ENCODE assay signal across 23 cellular contexts in genomic region chr10:63140077-63140476, GRCh38. TPM values are rescaled to one million over a fixed set of nuclear protein-coding genes. Genes with fewer than 3 reads are reported as not detected.
DNase-seq lines count a peak whose midpoint lies in the region; ATAC-seq and TF ChIP-seq lines count a peak whose summit lies in the region.
"Had no signal": no experiment of that assay in that cellular context is flagged by ENCODE, and none has a peak within 500 bp of the region (broad histone marks: within the 10 kb centered on the region; RNA-seq: fewer than 3 reads in every experiment).

No MANE protein-coding gene starts in this region.

- no peak overlapping the region for H3K27ac ChIP-seq in Karpas-422 (ENCODE audit: low read length)
- H3K27ac ChIP-seq in foreskin keratinocyte = no peak overlapping the region

- no peak overlapping the region for H3K4me3 Mint-ChIP-seq in Caco-2 (ENCODE audit: unreplicated experiment)
- no peak overlapping the region for H3K4me3 Mint-ChIP-seq in T-helper 17 cell
- H3K4me3 Mint-ChIP-seq: HFFc6 had no signal

- H3K4me2 ChIP-seq in Karpas-422 (ENCODE audit: low read depth, low read length, poor library complexity, severe bottlenecking) = no peak overlapping the region

- intact Hi-C loops in Caco-2 (cut with micrococcal nuclease; ENCODE audit: unreplicated experiment) = no loop called here

- H3K36me3 Mint-ChIP-seq in Caco-2 (ENCODE audit: insufficient read depth, unreplicated experiment) (peaks cover 25% of the 10 kb centered on the region), T-helper 17 cell (ENCODE audit: low read depth) (peaks cover 2% of the 10 kb centered on the region)

- H3K4me1 Mint-ChIP-seq in Caco-2 (ENCODE audit: low read depth, unreplicated experiment) (peaks cover 13% of the 10 kb centered on the region), T-helper 17 cell (peaks cover 36% of the 10 kb centered on the region)

- CTCF ChIA-PET in Caco-2 (lab: Charles Lee) = interaction anchor here (1.3 kb wide), 1 partner anchor 18 kb away, joined by 5 read pairs; no protein-coding TSS in a partner anchor

- TF ChIP-seq CTCF in Caco-2 (IDR thresholded peaks at IDR 0.05; ENCODE audit: insufficient read depth in 1 of 2, low read depth in 1 of 2, low read length in 1 of 2, severe bottlenecking in 1 of 2, unreplicated experiment in 1 of 2) (no peak), foreskin keratinocyte (conservative IDR thresholded peaks at IDR 0.05) (no peak)

- POLR2A ChIA-PET in Caco-2 (lab: Charles Lee) = no interaction called here

- H3K27me3 Mint-ChIP-seq in Caco-2 (ENCODE audit: insufficient read depth, unreplicated experiment) (no peaks in the 10 kb centered on the region), T-helper 17 cell (no peaks in the 10 kb centered on the region)
- H3K27me3 Mint-ChIP-seq: IgD-negative memory B cell had no signal

- H3K9me2 ChIP-seq in Karpas-422 (replicated peaks; ENCODE audit: insufficient read depth, low read length) = no peaks in the 10 kb centered on the region

- no peaks in the 10 kb centered on the region for H3K4me1 ChIP-seq in Caco-2
- peaks cover 18% of the 10 kb centered on the region for H3K4me1 ChIP-seq in Karpas-422 (ENCODE audit: low read length)
- H3K4me1 ChIP-seq in foreskin keratinocyte = no peaks in the 10 kb centered on the region
- H3K4me1 ChIP-seq: BE2C, HAP-1 had no signal

- H3K79me2 ChIP-seq in Karpas-422 (ENCODE audit: low read length) = peaks cover 99% of the 10 kb centered on the region

- H3K9ac ChIP-seq in Karpas-422 (ENCODE audit: low read length) = no peak overlapping the region

- ATAC-seq in T-helper 17 cell (no peak), foreskin keratinocyte (peak; percentile 25), GM18861 (IDR thresholded peaks at IDR 0.05; ENCODE audit: unreplicated experiment) (no peak), HG03439 (IDR thresholded peaks at IDR 0.05; ENCODE audit: unreplicated experiment) (no peak), HG02938 (IDR thresholded peaks at IDR 0.05; ENCODE audit: unreplicated experiment) (no peak)

- H3K27ac Mint-ChIP-seq in Caco-2 (ENCODE audit: unreplicated experiment) (peak overlapping the region; percentile 39), T-helper 17 cell (peak overlapping the region; percentile 34)
- H3K27ac Mint-ChIP-seq: HFFc6 had no signal

- no peak overlapping the region for H2AFZ ChIP-seq in Karpas-422 (ENCODE audit: low read length)

- H3K27me3 ChIP-seq in Caco-2 (replicated peaks; ENCODE audit: control insufficient read depth, insufficient read depth, low read length) (no peaks in the 10 kb centered on the region), Karpas-422 (ENCODE audit: low read length) (no peaks in the 10 kb centered on the region), foreskin keratinocyte (no peaks in the 10 kb centered on the region)
- H3K27me3 ChIP-seq: BE2C had no signal

- H3K9me3 ChIP-seq in Caco-2 (no peaks in the 10 kb centered on the region), Karpas-422 (ENCODE audit: low read length) (no peaks in the 10 kb centered on the region), T-helper 17 cell (ENCODE audit: control insufficient read depth, low read length, poor library complexity, severe bottlenecking) (no peaks in the 10 kb centered on the region)
- H3K9me3 ChIP-seq: BE2C, HAP-1 had no signal

- H3K9me3 Mint-ChIP-seq in Caco-2 (ENCODE audit: unreplicated experiment) = no peaks in the 10 kb centered on the region
- H3K9me3 Mint-ChIP-seq: HFFc6, IgD-negative memory B cell had no signal

- H3K4me3 ChIP-seq in Caco-2 (ENCODE audit: low read depth, low read length) = no peak overlapping the region
- no peak overlapping the region for H3K4me3 ChIP-seq in Karpas-422 (ENCODE audit: low read length)
- H3K4me3 ChIP-seq: HAP-1 had no signal

- no TSS peak for BruUV-seq in Caco-2 (replicated peaks; lab: Mats Ljungman, UMichigan)

- DNase-seq in Caco-2 (no peak), Karpas-422 (peak; percentile 21), T-helper 17 cell (no peak), foreskin keratinocyte (peak in 1 of 2 donors; percentile 30), HPDE6-E6E7 (ENCODE audit: extremely low spot score) (no peak)
- DNase-seq: BE2C; GOT3; HFFc6; NCI-H1048; NCI-H1417; NCI-H1694; NCI-H2029 treated with DMSO at 0.1 percent for 48 hours; NCI-H446 treated with DMSO at 0.1 percent for 48 hours; NCI-H526; NCI-H82; NK-92 treated with Interleukin-12 subunit alpha and Interleukin-12 subunit beta, amount 100 ng/mL, for 24 hours; RPMI8226; SHP77 treated with DMSO at 0.1 percent for 48 hours had no signal

- peaks cover 17% of the 10 kb centered on the region for H4K20me1 ChIP-seq in Karpas-422 (ENCODE audit: insufficient read depth, low read depth, low read length)

- H3K36me3 ChIP-seq in Caco-2 (ENCODE audit: control insufficient read depth, insufficient read depth, low read length) (no peaks in the 10 kb centered on the region), Karpas-422 (ENCODE audit: insufficient read depth, low read length) (no peaks in the 10 kb centered on the region)
- H3K36me3 ChIP-seq: BE2C, HAP-1 had no signal

RNA-seq across cellular contexts. Expression of gene NRBF2, which starts 6.9 kb away (rescaled TPM):
- 49.1 and 52.5 TPM in 2 replicates for total RNA-seq in Caco-2 (2022)
- 11.0 and 26.1 TPM in 2 replicates for total RNA-seq in Karpas-422 (2014; rRNA removed; shearing (Covaris generic); ENCODE audit: low replicate concordance)
- total RNA-seq in T-helper 17 cell = 10 to 100 TPM; 22.2 to 30.7 TPM
- total RNA-seq in foreskin keratinocyte = 24.8 and 30.3 TPM in 2 replicates
- 15.8 and 17.1 TPM in 2 replicates for polyA plus RNA-seq in foreskin keratinocyte
